ENCODE assay signal across 1 cellular context in genomic region chr17:7931709-7932482, GRCh38.
TF ChIP-seq lines count a peak whose summit lies in the region.

TSS of gene CNTROB (plus strand) at chr17:7932206. CDS start at chr17:7933080, 874 bp downstream.
TSS of gene TRAPPC1 (minus strand) at chr17:7931946. CDS start at chr17:7931829, 117 bp downstream.

TF ChIP-seq in GM23338, 12 proteins besides CTCF, POLR2A, EP300 and RAD21:
- TF ChIP-seq POLR2AphosphoS5 (IDR thresholded peaks at IDR 0.05; ENCODE audit: low read depth) (peak; percentile 84), ZNF462 (CRISPR knock-in tag; IDR thresholded peaks at IDR 0.05) (no peak), CREB1 (CRISPR knock-in tag; IDR thresholded peaks at IDR 0.05; ENCODE audit: low read depth) (peak; percentile 97)
